In the genomic region with DNA sequence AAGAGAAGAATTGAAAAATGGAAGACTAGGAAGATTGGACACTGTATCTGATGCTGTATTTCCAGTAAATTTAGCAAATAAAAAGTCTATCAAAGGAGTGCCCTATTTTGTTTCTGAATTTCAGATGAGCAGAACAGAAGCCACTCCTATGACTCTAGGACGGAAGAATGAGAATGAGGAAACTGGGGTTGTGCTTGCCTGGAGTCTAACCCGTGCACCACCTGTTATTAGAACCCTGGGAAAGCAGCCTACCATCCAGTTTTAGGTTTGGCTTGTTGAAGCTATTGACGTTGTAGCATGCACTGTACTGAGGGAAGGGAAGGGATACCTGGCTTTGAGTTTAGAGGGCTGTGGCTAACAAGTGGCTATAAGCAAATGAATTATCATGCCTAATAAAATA, we compare ENCODE assay signal across 16 cellular contexts.
"Had no signal": no experiment of that assay in that cellular context is flagged by ENCODE, and none has a peak within 500 bp of the region (broad histone marks: within the 10 kb centered on the region; RNA-seq: fewer than 3 reads in every experiment).

No MANE protein-coding gene starts in this region.

- H3K4me1 ChIP-seq: right lobe of liver, uterus had no signal

- DNase-seq: activated CD4-positive, alpha-beta T cell treated with anti-CD3 and anti-CD28 coated beads for 36 hours; activated CD4-positive, alpha-beta T cell treated with anti-CD3 and anti-CD28 coated beads, Interleukin-2, amount 50 U/mL, for 48 hours; activated gamma-delta T cell; caudate nucleus; endodermal cell; mammary epithelial cell; naive thymus-derived CD4-positive, alpha-beta T cell; ovary; right lobe of liver; stimulated activated naive CD4-positive, alpha-beta T cell treated with Interleukin-2 at 50 U/mL for 16 hours; substantia nigra; transverse colon; uterus had no signal

- H3K4me3 Mint-ChIP-seq: activated CD4-positive, alpha-beta T cell treated with anti-CD3 and anti-CD28 coated beads for 36 hours; endodermal cell; T-helper 2 cell treated with Interferon-gamma antibody and Interleukin-4, amounts not matched to agents 5 μg/mL and 100 μg/mL, for 36 hours had no signal

- H3K9me3 Mint-ChIP-seq: endodermal cell; T-helper 2 cell treated with Interferon-gamma antibody and Interleukin-4, amounts not matched to agents 5 μg/mL and 100 μg/mL, for 36 hours had no signal

- ATAC-seq: activated CD4-positive, alpha-beta T cell treated with anti-CD3 and anti-CD28 coated beads for 36 hours had no signal

- H3K27ac Mint-ChIP-seq: activated CD4-positive, alpha-beta T cell treated with anti-CD3 and anti-CD28 coated beads for 36 hours; endodermal cell; T-helper 2 cell treated with Interferon-gamma antibody and Interleukin-4, amounts not matched to agents 5 μg/mL and 100 μg/mL, for 36 hours had no signal

- H3K4me1 Mint-ChIP-seq: endodermal cell had no signal

- H3K4me3 ChIP-seq: ovary, right lobe of liver, transverse colon, uterus had no signal

- H3K9me3 ChIP-seq: ovary, right lobe of liver, transverse colon, uterus had no signal

- H3K27me3 ChIP-seq: ovary, right lobe of liver, transverse colon, uterus had no signal

- H3K27me3 Mint-ChIP-seq: activated CD4-positive, alpha-beta T cell treated with anti-CD3 and anti-CD28 coated beads for 36 hours; activated naive CD4-positive, alpha-beta T cell treated with anti-CD3 and anti-CD28 coated beads, Interleukin-2, amount 50 U/mL, for 24 hours; naive thymus-derived CD4-positive, alpha-beta T cell had no signal

- H3K36me3 ChIP-seq: ovary, right lobe of liver, transverse colon, uterus had no signal

- H3K27ac ChIP-seq: epithelial cell of prostate, ovary, right lobe of liver, transverse colon, uterus had no signal
